ENCODE assay signal across 20 cellular contexts in genomic region chrX:1424452-1424851, GRCh38.
"Had no signal": no experiment of that assay in that cellular context is flagged by ENCODE, and none has a peak within 500 bp of the region (broad histone marks: within the 10 kb centered on the region; RNA-seq: fewer than 3 reads in every experiment).

No MANE protein-coding gene starts in this region.

- ATAC-seq: activated T-cell treated with anti-CD3 and anti-CD28 coated beads, Interleukin-2, amount 50 U/mL, for 4 hours; natural killer cell; stimulated activated naive CD8-positive, alpha-beta T cell treated with anti-CD3 and anti-CD28 coated beads, Interleukin-15, amount 100 ng/mL, for 72 hours; T-cell had no signal

- H3K36me3 ChIP-seq: ovary had no signal

- H3K27me3 ChIP-seq: neutrophil, ovary, transverse colon, vagina had no signal

- H3K4me3 Mint-ChIP-seq: activated naive CD4-positive, alpha-beta T cell treated with anti-CD3 and anti-CD28 coated beads for 36 hours; activated T-cell treated with anti-CD3 and anti-CD28 coated beads, Interleukin-2, amount 50 U/mL, for 4 hours; endodermal cell; mesothelial cell of epicardium; natural killer cell; stimulated activated naive CD8-positive, alpha-beta T cell treated with anti-CD3 and anti-CD28 coated beads, Interleukin-15, amount 100 ng/mL, for 72 hours; T-cell had no signal

- H3K9me3 ChIP-seq: prostate gland, vagina had no signal

- H3K27ac Mint-ChIP-seq: activated naive CD4-positive, alpha-beta T cell treated with anti-CD3 and anti-CD28 coated beads for 36 hours; activated T-helper 2 cell treated with anti-CD3 and anti-CD28 coated beads, Interferon-gamma antibody, Interleukin-2, Interleukin-4, amounts not matched to agents 10 μg/mL and 5 μg/mL and 100 μg/mL, durations not matched to agents 14 hours and 24 hours and 36 hours; endodermal cell; mesothelial cell of epicardium; natural killer cell; T-cell had no signal

- H3K4me1 ChIP-seq: prostate gland, transverse colon, vagina had no signal

- H3K27ac ChIP-seq: epithelial cell of prostate, neutrophil, ovary, prostate gland, transverse colon, vagina had no signal

- H3K4me3 ChIP-seq: ovary, prostate gland, transverse colon, vagina had no signal

- H3K27me3 Mint-ChIP-seq: stimulated activated naive CD8-positive, alpha-beta T cell treated with anti-CD3 and anti-CD28 coated beads, Interleukin-15, amount 100 ng/mL, for 72 hours; T-cell had no signal

- H3K4me1 Mint-ChIP-seq: mesothelial cell of epicardium; stimulated activated naive CD8-positive, alpha-beta T cell treated with anti-CD3 and anti-CD28 coated beads, Interleukin-15, amount 100 ng/mL, for 72 hours had no signal

- DNase-seq: activated CD8-positive, alpha-beta memory T cell treated with anti-CD3 and anti-CD28 coated beads, Interleukin-2, amount 50 U/mL, for 48 hours; activated naive CD4-positive, alpha-beta T cell treated with anti-CD3 and anti-CD28 coated beads for 36 hours; activated T-cell treated with anti-CD3 and anti-CD28 coated beads, Interleukin-2, amount 50 U/mL, for 4 hours; amygdala; cerebellar nuclear complex; cortex of kidney; endodermal cell; natural killer cell; stimulated activated CD4-positive, alpha-beta T cell treated with anti-CD3 and anti-CD28 coated beads, Interleukin-12 subunit alpha, Interleukin-12 subunit beta, amount 100 ng/mL, for 4 hours; stimulated activated CD4-positive, alpha-beta T cell treated with anti-CD3 and anti-CD28 coated beads, Interleukin-4, amount 100 ng/mL, for 4 hours; stimulated activated naive CD8-positive, alpha-beta T cell treated with anti-CD3 and anti-CD28 coated beads, Interleukin-15, amount 100 ng/mL, for 72 hours; T-cell; transverse colon had no signal
